Comparison of ENCODE assay signal across 13 cellular contexts in the genomic region with DNA sequence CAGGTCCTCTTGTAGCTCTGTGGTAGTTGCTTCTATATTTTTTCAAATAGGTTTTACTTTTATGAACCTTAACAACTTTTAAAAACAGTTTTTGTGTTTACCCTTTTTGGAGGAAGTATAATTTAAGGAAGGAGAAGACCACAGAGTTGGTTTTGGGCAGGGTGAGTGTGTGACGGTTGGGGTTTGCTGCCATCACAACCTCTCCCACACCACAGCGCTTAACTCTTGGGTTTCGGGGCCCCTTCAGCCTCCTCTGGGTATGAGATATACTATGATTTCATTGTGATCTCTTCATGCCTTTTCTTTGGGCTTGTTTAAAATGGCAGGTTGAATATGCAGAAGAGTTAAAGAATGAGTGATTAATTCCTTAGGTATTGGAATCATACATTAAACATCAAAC.
DNase-seq lines count a peak whose midpoint lies in the region; ATAC-seq and TF ChIP-seq lines count a peak whose summit lies in the region.
"Had no signal": no experiment of that assay in that cellular context is flagged by ENCODE, and none has a peak within 500 bp of the region (broad histone marks: within the 10 kb centered on the region; RNA-seq: fewer than 3 reads in every experiment).

No MANE protein-coding gene starts in this region.

- ATAC-seq in psoas muscle: no peak
- ATAC-seq: left colon had no signal

- CTCF ChIA-PET in activated CD4-positive, alpha-beta memory T cell treated with anti-CD3 and anti-CD28 coated beads, Interleukin-2, amount 10 ng/mL, durations not matched to agents 7 days and 5 days (lab: Charles Lee): interaction anchor here (0.7 to 5.2 kb wide), 5 partner anchors 10 to 83 kb away, joined by 3 to 40 read pairs (median 9); no protein-coding TSS in a partner anchor

- H3K27me3 Mint-ChIP-seq in activated CD4-positive, alpha-beta memory T cell treated with anti-CD3 and anti-CD28 coated beads, Interleukin-2, amount 10 ng/mL, durations not matched to agents 7 days and 5 days: peaks cover 2% of the 10 kb centered on the region
- peaks cover 19% of the 10 kb centered on the region for H3K27me3 Mint-ChIP-seq in endothelial cell (ENCODE audit: unreplicated experiment)

- H3K4me3 ChIP-seq in thyroid gland (replicated peaks in 1 of 3) (no peak overlapping the region), psoas muscle (no peak overlapping the region)

- TF ChIP-seq CTCF in endothelial cell (IDR thresholded peaks at IDR 0.05; ENCODE audit: unreplicated experiment): no peak
- TF ChIP-seq CTCF in thyroid gland (IDR thresholded peaks at IDR 0.05): no peak
- no peak for TF ChIP-seq CTCF in psoas muscle (IDR thresholded peaks at IDR 0.05)

- H3K27ac ChIP-seq in thyroid gland (peak overlapping the region; percentile 16 to 81 (median 66)), psoas muscle (no peak overlapping the region)

- intact Hi-C loops in thyroid gland (cut with DNase I): loop anchor here (10.0 kb wide), 1 partner anchor 283 kb away; no protein-coding TSS in a partner anchor
- intact Hi-C loops in psoas muscle (cut with DNase I): no loop called here

- POLR2A ChIA-PET in activated CD4-positive, alpha-beta memory T cell treated with anti-CD3 and anti-CD28 coated beads, Interleukin-2, amount 10 ng/mL, durations not matched to agents 7 days and 5 days (lab: Charles Lee): interaction anchor here (1.0 to 7.9 kb wide), 10 partner anchors 9 to 191 kb away, joined by 3 to 173 read pairs (median 8); no protein-coding TSS in a partner anchor

- H3K27me3 ChIP-seq in thyroid gland (no peaks in the 10 kb centered on the region), psoas muscle (ENCODE audit: insufficient read depth in 3 of 3, low read length in 2 of 3) (peaks cover 0 to 56% (median 3%) of the 10 kb centered on the region in 3 donors)

- WGBS in thyroid gland, 2 donors: 83 to 93% methylated on average over 3 of the region's 3 CpGs
- WGBS in psoas muscle, 3 donors: 75 to 85% (median 76%) methylated on average over 3 of the region's 3 CpGs

- no peak for TF ChIP-seq POLR2A in thyroid gland (IDR thresholded peaks at IDR 0.05)

- H3K9me3 ChIP-seq in thyroid gland (no peaks in the 10 kb centered on the region), psoas muscle (no peaks in the 10 kb centered on the region)
- H3K9me3 ChIP-seq: prostate gland had no signal

- H3K36me3 Mint-ChIP-seq in activated CD4-positive, alpha-beta memory T cell treated with anti-CD3 and anti-CD28 coated beads, Interleukin-2, amount 10 ng/mL, durations not matched to agents 7 days and 5 days (ENCODE audit: low read depth): no peaks in the 10 kb centered on the region
- peaks cover 3% of the 10 kb centered on the region for H3K36me3 Mint-ChIP-seq in endothelial cell (ENCODE audit: low read depth, unreplicated experiment)

- H3K36me3 ChIP-seq in thyroid gland (no peaks in the 10 kb centered on the region), psoas muscle (ENCODE audit: insufficient read depth in 1 of 2, low read depth in 1 of 2) (no peaks in the 10 kb centered on the region)
- H3K36me3 ChIP-seq: prostate gland had no signal

- DNase-seq in stimulated activated CD4-positive, alpha-beta T cell treated with anti-CD3 and anti-CD28 coated beads, Interleukin-12 subunit alpha, Interleukin-12 subunit beta, amount 100 ng/mL, for 48 hours (ENCODE audit: low read depth in 2 of 3, low spot score in 1 of 3): peak in 2 of 3 donors; percentile 29 to 41
- no peak for DNase-seq in stimulated activated CD4-positive, alpha-beta T cell treated with anti-CD3 and anti-CD28 coated beads, Interleukin-4, amount 100 ng/mL, for 4 hours
- peak; percentile 73 for DNase-seq in activated CD4-positive, alpha-beta memory T cell treated with anti-CD3 and anti-CD28 coated beads, Interleukin-2, amount 10 ng/mL, durations not matched to agents 7 days and 5 days
- no peak for DNase-seq in endothelial cell (ENCODE audit: low spot score)
- no peak for DNase-seq in thyroid gland
- no peak for DNase-seq in iPS-NIHi7 (ENCODE audit: extremely low spot score)
- DNase-seq in psoas muscle: no peak
- no peak for DNase-seq in NCI-H2107 treated with DMSO at 0.1 percent for 48 hours (lab: John Stamatoyannopoulos, UW; ENCODE audit: unreplicated experiment)
- DNase-seq: GF-D8, H9, left colon, Right ventricle myocardium superior had no signal

- H3K9me3 Mint-ChIP-seq in activated CD4-positive, alpha-beta memory T cell treated with anti-CD3 and anti-CD28 coated beads, Interleukin-2, amount 10 ng/mL, durations not matched to agents 7 days and 5 days: no peaks in the 10 kb centered on the region
- H3K9me3 Mint-ChIP-seq in endothelial cell (ENCODE audit: unreplicated experiment): no peaks in the 10 kb centered on the region

- H3K27ac Mint-ChIP-seq in activated CD4-positive, alpha-beta memory T cell treated with anti-CD3 and anti-CD28 coated beads, Interleukin-2, amount 10 ng/mL, durations not matched to agents 7 days and 5 days: peak overlapping the region; percentile 96
- no peak overlapping the region for H3K27ac Mint-ChIP-seq in endothelial cell (ENCODE audit: unreplicated experiment)
- H3K27ac Mint-ChIP-seq: H9 had no signal

- peak overlapping the region; percentile 89 for H3K4me3 Mint-ChIP-seq in activated CD4-positive, alpha-beta memory T cell treated with anti-CD3 and anti-CD28 coated beads, Interleukin-2, amount 10 ng/mL, durations not matched to agents 7 days and 5 days
- peak overlapping the region; percentile 88 for H3K4me3 Mint-ChIP-seq in endothelial cell (ENCODE audit: unreplicated experiment)

- peaks cover 45% of the 10 kb centered on the region for H3K4me1 Mint-ChIP-seq in activated CD4-positive, alpha-beta memory T cell treated with anti-CD3 and anti-CD28 coated beads, Interleukin-2, amount 10 ng/mL, durations not matched to agents 7 days and 5 days
- H3K4me1 Mint-ChIP-seq in endothelial cell (ENCODE audit: unreplicated experiment): peaks cover 20% of the 10 kb centered on the region

- H3K4me1 ChIP-seq in thyroid gland (peaks cover 8 to 18% of the 10 kb centered on the region in 2 donors), psoas muscle (peaks cover 11% of the 10 kb centered on the region)
- H3K4me1 ChIP-seq: prostate gland had no signal

Comparison
In these comparisons a context has a peak if more than half of its experiments do, and no peak if none do; other contexts are left out.
1. DNase-seq: peak in stimulated activated CD4-positive, alpha-beta T cell treated with anti-CD3 and anti-CD28 coated beads, Interleukin-12 subunit alpha, Interleukin-12 subunit beta, amount 100 ng/mL, for 48 hours (2 of 3) and activated CD4-positive, alpha-beta memory T cell treated with anti-CD3 and anti-CD28 coated beads, Interleukin-2, amount 10 ng/mL, durations not matched to agents 7 days and 5 days (single experiment); none in stimulated activated CD4-positive, alpha-beta T cell treated with anti-CD3 and anti-CD28 coated beads, Interleukin-4, amount 100 ng/mL, for 4 hours (0 of 2), endothelial cell (single experiment), thyroid gland (0 of 2), iPS-NIHi7 (single experiment), psoas muscle (0 of 2) and NCI-H2107 treated with DMSO at 0.1 percent for 48 hours (single experiment).